In the genomic region with DNA sequence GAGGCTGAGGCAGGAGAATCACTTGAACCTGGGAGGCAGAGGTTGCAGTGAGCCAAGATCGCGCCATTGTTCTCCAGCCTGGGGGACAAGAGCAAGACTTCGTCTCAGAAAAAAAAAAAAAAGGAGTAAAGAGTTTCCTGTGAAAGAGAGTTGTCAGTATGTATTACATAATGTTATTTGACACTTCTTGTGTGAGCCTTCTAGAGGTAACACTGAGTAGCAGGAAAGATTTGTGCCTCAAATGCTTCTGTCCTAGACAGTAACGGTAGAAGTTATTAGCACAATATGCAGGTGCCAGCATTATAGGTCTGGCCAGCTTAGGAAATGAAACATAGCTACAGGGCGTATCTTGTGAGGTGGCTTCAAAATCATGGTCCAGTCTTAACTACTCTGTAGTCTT, we compare ENCODE assay signal across 1 cellular context.
TF ChIP-seq lines count a peak whose summit lies in the region.

No MANE protein-coding gene starts in this region.

TF ChIP-seq in GM12878, 131 proteins besides CTCF, POLR2A, EP300 and RAD21 (continued from another document):
- no peak for TF ChIP-seq NRF1 (conservative IDR thresholded peaks at IDR 0.05; ENCODE audit: low read depth, low read length)
